Comparison of ENCODE assay signal across 23 cellular contexts in the genomic region with DNA sequence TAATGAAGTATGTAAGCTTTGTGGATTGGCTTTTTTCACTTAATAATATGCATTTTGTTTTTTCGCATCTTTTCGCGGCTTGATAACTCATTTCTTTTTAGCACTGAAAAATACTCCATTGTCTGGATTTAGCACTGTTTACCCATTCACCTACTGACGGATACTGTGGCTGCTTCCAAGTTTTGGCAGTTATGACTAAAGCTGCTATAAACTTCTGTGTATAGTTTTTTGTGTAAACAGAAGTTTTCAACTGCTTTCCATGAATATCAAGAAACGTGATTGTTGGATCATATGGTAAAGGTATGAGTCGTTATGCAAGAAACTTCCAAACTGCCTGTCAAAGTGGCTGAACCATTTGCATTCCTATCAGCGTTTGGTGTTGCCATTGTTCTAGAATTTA.
DNase-seq lines count a peak whose midpoint lies in the region; ATAC-seq and TF ChIP-seq lines count a peak whose summit lies in the region.
"Had no signal": no experiment of that assay in that cellular context is flagged by ENCODE, and none has a peak within 500 bp of the region (broad histone marks: within the 10 kb centered on the region; RNA-seq: fewer than 3 reads in every experiment).

No MANE protein-coding gene starts in this region.

- H3K9me2 ChIP-seq in PC-3 (replicated peaks; ENCODE audit: low read length) = no peaks in the 10 kb centered on the region

- H4K20me1 ChIP-seq in PC-3 (ENCODE audit: low read length) = no peaks in the 10 kb centered on the region
- H4K20me1 ChIP-seq: BLaER1 had no signal

- H2AFZ ChIP-seq in PC-3 (ENCODE audit: low read length) = no peak overlapping the region

- H3K27me3 ChIP-seq in PC-3 (ENCODE audit: low read length) = no peaks in the 10 kb centered on the region
- H3K27me3 ChIP-seq: BE2C, BLaER1 had no signal

- TF ChIP-seq CTCF in PC-3 (conservative IDR thresholded peaks at IDR 0.05; ENCODE audit: low read depth, low read length) = no peak
- TF ChIP-seq CTCF in mucosa of descending colon (IDR thresholded peaks at IDR 0.05) = no peak

- H3K36me3 ChIP-seq in PC-3 (ENCODE audit: low read depth, low read length) = no peaks in the 10 kb centered on the region
- no peaks in the 10 kb centered on the region for H3K36me3 ChIP-seq in mucosa of descending colon (ENCODE audit: low read depth)
- H3K36me3 ChIP-seq: BE2C, BLaER1 had no signal

- H3K4me1 ChIP-seq in PC-3 (ENCODE audit: insufficient read depth, low read length) = peaks cover 12% of the 10 kb centered on the region
- no peaks in the 10 kb centered on the region for H3K4me1 ChIP-seq in mucosa of descending colon (ENCODE audit: low read depth)
- H3K4me1 ChIP-seq: BE2C, BLaER1 had no signal

- H3K9me3 ChIP-seq in PC-3 (ENCODE audit: low read length) (no peaks in the 10 kb centered on the region), mucosa of descending colon (no peaks in the 10 kb centered on the region)
- H3K9me3 ChIP-seq: BE2C, BLaER1 had no signal

- H3K9ac ChIP-seq in PC-3 (ENCODE audit: low read length) = no peak overlapping the region
- H3K9ac ChIP-seq: BLaER1 had no signal

- CTCF ChIA-PET in PC-3 (lab: Charles Lee) = interaction anchor here (0.7 kb wide), 1 partner anchor 26 kb away, joined by 3 read pairs; no protein-coding TSS in a partner anchor

- H3K79me2 ChIP-seq in PC-3 (ENCODE audit: low read length) = no peaks in the 10 kb centered on the region

- H3F3A ChIP-seq in PC-3 (ENCODE audit: low read length, unreplicated experiment) = no peaks in the 10 kb centered on the region

- no TSS peak for BruUV-seq in PC-3 (replicated peaks; lab: Mats Ljungman, UMichigan)

- peak; percentile 98 for ATAC-seq in PC-3
- peak; percentile 63 for ATAC-seq in mucosa of descending colon
- no peak for ATAC-seq in HG03045 (IDR thresholded peaks at IDR 0.05; ENCODE audit: unreplicated experiment)
- ATAC-seq: GM12878 had no signal

- H3K27ac ChIP-seq in PC-3 (ENCODE audit: low read length) = no peak overlapping the region
- H3K27ac ChIP-seq: BLaER1 had no signal

- POLR2A ChIA-PET in PC-3 (lab: Charles Lee; ENCODE audit: unreplicated experiment) = interaction anchor here (1.0 kb wide), 1 partner anchor 29 kb away, joined by 6 read pairs; no protein-coding TSS in a partner anchor

- H3K4me3 ChIP-seq in PC-3 (ENCODE audit: low read length) (no peak overlapping the region), mucosa of descending colon (no peak overlapping the region)
- H3K4me3 ChIP-seq: BLaER1, GM12878 had no signal

- DNase-seq in M059J (ENCODE audit: low read depth) (peak; percentile 19), PC-3 (peak; percentile 79), mucosa of descending colon (no peak), NCI-H146 treated with DMSO at 0.1 percent for 48 hours (lab: John Stamatoyannopoulos, UW; ENCODE audit: unreplicated experiment) (no peak)
- DNase-seq in activated naive CD4-positive, alpha-beta T cell (lab: John Stamatoyannopoulos, UW) = no peak
- DNase-seq: 8988T; ACHN; BE2C; C1 segment of cervical spinal cord; CD4-positive, alpha-beta memory T cell; CD4-positive, CD25-positive, alpha-beta regulatory T cell; CD8-positive, alpha-beta memory T cell; COR-L47; DMS 273 treated with DMSO at 0.1 percent for 48 hours; DMS153; DMS53; DMS79; DND-41; EL; GDM1 had no signal

- H3K4me2 ChIP-seq in PC-3 (ENCODE audit: low read length) = peak overlapping the region; percentile 57; the same call in 1 of the 2 replicates
- H3K4me2 ChIP-seq: BLaER1 had no signal

- intact Hi-C loops in PC-3 (cut with micrococcal nuclease) = loop anchor here (1.0 to 5.0 kb wide), 2 partner anchors 18 to 34 kb away; no protein-coding TSS in a partner anchor
- intact Hi-C loops in mucosa of descending colon (cut with DNase I, micrococcal nuclease) = no loop called here

Comparison
In these comparisons a context has a peak if more than half of its experiments do, and no peak if none do; other contexts are left out.
1. DNase-seq: peak in M059J (single experiment) and PC-3 (single experiment); none in mucosa of descending colon (0 of 3), NCI-H146 treated with DMSO at 0.1 percent for 48 hours (single experiment) and activated naive CD4-positive, alpha-beta T cell (0 of 4).